In genomic region chr9:129636343-129636742, GRCh38 we compare ENCODE assay signal across 1 cellular context.
TF ChIP-seq lines count a peak whose summit lies in the region.

No MANE protein-coding gene starts in this region.

TF ChIP-seq in HEK293, 187 proteins besides CTCF, POLR2A, EP300 and RAD21:
- TF ChIP-seq ZNF335 (tag by site-specific recombination; conservative IDR thresholded peaks at IDR 0.05) = peak; percentile 70
TF ChIP-seq in HEK293: peak in this region for 1; not testable (repeated sequence) for 186.
